In genomic region chr5:93800988-93801811, GRCh38 we compare ENCODE assay signal across 8 cellular contexts. TPM values are rescaled to one million over a fixed set of nuclear protein-coding genes. Genes with fewer than 3 reads are reported as not detected.
DNase-seq lines count a peak whose midpoint lies in the region; ATAC-seq, FAIRE-seq and TF ChIP-seq lines count a peak whose summit lies in the region.

No MANE protein-coding gene starts in this region.

- DNase-seq in CD1c-positive myeloid dendritic cell (ENCODE audit: extremely low spot score): peak; percentile 47
- DNase-seq in NCI-H524 treated with DMSO at 0.1 percent for 48 hours (lab: John Stamatoyannopoulos, UW): peak; percentile 40
- DNase-seq in lung microvascular endothelial cell (ENCODE audit: low read depth in 2 of 2): peak; percentile 69 to 78
- DNase-seq in cortex of kidney (lab: John Stamatoyannopoulos, UW): no peak
- DNase-seq in UCSD-AML1 (lab: John Stamatoyannopoulos, UW; ENCODE audit: unreplicated experiment): no peak

- ATAC-seq in HG03280 (IDR thresholded peaks at IDR 0.05; ENCODE audit: unreplicated experiment): peak; percentile 58

- FAIRE-seq in colon (lab: Jason Lieb, UNC): peak; percentile 61

- TF ChIP-seq CTCF in GM12874 (IDR thresholded peaks at IDR 0.05; ENCODE audit: insufficient read depth, low read depth, low read length): 0 out of 2 replicates have a peak, but pooled peaks have one; percentile 22

RNA-seq across cellular contexts. Expression of gene POU5F2, which starts 59.8 kb away (rescaled TPM):
- total RNA-seq in lung microvascular endothelial cell: 0.22 and 0.40 TPM in 2 replicates

Comparison
In these comparisons a context has a peak if more than half of its experiments do, and no peak if none do; other contexts are left out.
1. DNase-seq: peak in CD1c-positive myeloid dendritic cell (single experiment), NCI-H524 treated with DMSO at 0.1 percent for 48 hours (single experiment) and lung microvascular endothelial cell (2 of 2); none in cortex of kidney (single experiment) and UCSD-AML1 (single experiment).